Comparison of ENCODE assay signal across 4 cellular contexts in genomic region chr14:40100544-40101196, GRCh38.
A peak's percentile ranks its signal among the peaks of the same experiment; 100 is the strongest.
TF ChIP-seq lines count a peak whose summit lies in the region.

No MANE protein-coding gene starts in this region.

TF ChIP-seq in HepG2, 621 proteins besides CTCF, POLR2A, EP300 and RAD21 (continues in another document):
- TF ChIP-seq ERF (CRISPR knock-in tag; IDR thresholded peaks at IDR 0.05), result no peak
- no peak for TF ChIP-seq ZNF691 (CRISPR knock-in tag; IDR thresholded peaks at IDR 0.05; ENCODE audit: borderline replicate concordance, low read depth)
- no peak for TF ChIP-seq ZNF710 (CRISPR knock-in tag; IDR thresholded peaks at IDR 0.05; ENCODE audit: borderline replicate concordance)
- TF ChIP-seq SP140L (CRISPR knock-in tag; IDR thresholded peaks at IDR 0.05; ENCODE audit: borderline replicate concordance), result no peak
- no peak for TF ChIP-seq FIP1L1 (IDR thresholded peaks at IDR 0.05; ENCODE audit: borderline replicate concordance, insufficient read depth, low read depth, low read length)
- no peak for TF ChIP-seq ZNF772 (CRISPR knock-in tag; IDR thresholded peaks at IDR 0.05)
- peak; percentile 93 for TF ChIP-seq PCBP2 (optimal IDR thresholded peaks at IDR 0.05; ENCODE audit: low read depth, low read length, poor library complexity, severe bottlenecking)
- no peak for TF ChIP-seq TFDP2 (CRISPR knock-in tag; IDR thresholded peaks at IDR 0.05)
- TF ChIP-seq JARID2 (CRISPR knock-in tag; IDR thresholded peaks at IDR 0.05; ENCODE audit: insufficient replicate concordance), result no peak
- no peak for TF ChIP-seq PHF8 (CRISPR knock-in tag; IDR thresholded peaks at IDR 0.05)
- TF ChIP-seq KLF15 (CRISPR knock-in tag; IDR thresholded peaks at IDR 0.05; ENCODE audit: borderline replicate concordance), result no peak
- TF ChIP-seq CBX5 (CRISPR knock-in tag; IDR thresholded peaks at IDR 0.05; ENCODE audit: borderline replicate concordance), result no peak
- no peak for TF ChIP-seq ZNF572 (CRISPR knock-in tag; IDR thresholded peaks at IDR 0.05)

TF ChIP-seq in A549, 52 proteins besides CTCF, POLR2A, EP300 and RAD21:
- TF ChIP-seq KDM1A (IDR thresholded peaks at IDR 0.05; ENCODE audit: low read depth) (no peak), MAFK (IDR thresholded peaks at IDR 0.05; ENCODE audit: partially characterized antibody) (peak; percentile 22)

TF ChIP-seq in IMR-90, 13 proteins besides CTCF, POLR2A, EP300 and RAD21:
- no peak for TF ChIP-seq NFE2L2 (IDR thresholded peaks at IDR 0.05; ENCODE audit: low read depth, low read length)
- TF ChIP-seq RCOR1 (IDR thresholded peaks at IDR 0.05; ENCODE audit: insufficient replicate concordance, low read length), result no peak
- no peak for TF ChIP-seq ELK1 (IDR thresholded peaks at IDR 0.05; ENCODE audit: borderline replicate concordance, low read depth, low read length)
- TF ChIP-seq FOS (IDR thresholded peaks at IDR 0.05; ENCODE audit: low read depth, low read length), result no peak
- TF ChIP-seq MAFK (IDR thresholded peaks at IDR 0.05; ENCODE audit: low read depth, low read length), result peak; percentile 60
- no peak for TF ChIP-seq BHLHE40 (IDR thresholded peaks at IDR 0.05; ENCODE audit: low read depth, low read length)
- no peak for TF ChIP-seq USF2 (IDR thresholded peaks at IDR 0.05; ENCODE audit: low read depth, low read length)
- no peak for TF ChIP-seq MXI1 (IDR thresholded peaks at IDR 0.05; ENCODE audit: borderline replicate concordance, low read depth, low read length)
TF ChIP-seq in IMR-90: peak in this region for 1.

TF ChIP-seq in GM12891, 5 proteins besides CTCF, POLR2A, EP300 and RAD21:
- no peak for TF ChIP-seq POLR2AphosphoS5 (IDR thresholded peaks at IDR 0.05; ENCODE audit: low read depth, low read length)
- no peak for TF ChIP-seq POU2F2 (IDR thresholded peaks at IDR 0.05; ENCODE audit: low read depth, low read length)
- TF ChIP-seq TAF1 (IDR thresholded peaks at IDR 0.05; ENCODE audit: low read depth, low read length), result no peak
- no peak for TF ChIP-seq PAX5 (IDR thresholded peaks at IDR 0.05; ENCODE audit: insufficient read depth, low read length, severe bottlenecking)
- no peak for TF ChIP-seq SPI1 (IDR thresholded peaks at IDR 0.05; ENCODE audit: low read depth, low read length)
